Comparison of ENCODE assay signal across 9 cellular contexts in genomic region chr1:116855220-116855619, GRCh38. TPM values are rescaled to one million over a fixed set of nuclear protein-coding genes. Genes with fewer than 3 reads are reported as not detected.
DNase-seq lines count a peak whose midpoint lies in the region; ATAC-seq and TF ChIP-seq lines count a peak whose summit lies in the region.
"Had no signal": no experiment of that assay in that cellular context is flagged by ENCODE, and none has a peak within 500 bp of the region (broad histone marks: within the 10 kb centered on the region; RNA-seq: fewer than 3 reads in every experiment).

No MANE protein-coding gene starts in this region.

- H3K79me1 ChIP-seq in H9 (ENCODE audit: insufficient read depth, low read depth, low read length, poor library complexity, severe bottlenecking): no peaks in the 10 kb centered on the region

- no peak overlapping the region for H3K4me3 Mint-ChIP-seq in H9
- H3K4me3 Mint-ChIP-seq: IgD-negative memory B cell had no signal

- H3K36me3 ChIP-seq in cardiac muscle cell (no peaks in the 10 kb centered on the region), sigmoid colon (no peaks in the 10 kb centered on the region), Karpas-422 (ENCODE audit: insufficient read depth, low read length) (no peaks in the 10 kb centered on the region)

- H3K4me1 ChIP-seq in H9 (ENCODE audit: insufficient read depth, low read length) (peaks cover 15% of the 10 kb centered on the region; the same call in 1 of the 2 replicates), cardiac muscle cell (ENCODE audit: low read depth) (peaks cover 31% of the 10 kb centered on the region), sigmoid colon (peaks cover 2 to 36% (median 34%) of the 10 kb centered on the region in 4 donors), Karpas-422 (ENCODE audit: low read length) (no peaks in the 10 kb centered on the region)

- H4K20me1 ChIP-seq in H9 (ENCODE audit: control insufficient read depth, insufficient read depth, insufficient read length): no peaks in the 10 kb centered on the region
- no peaks in the 10 kb centered on the region for H4K20me1 ChIP-seq in Karpas-422 (ENCODE audit: insufficient read depth, low read depth, low read length)

- no peak overlapping the region for H4K5ac ChIP-seq in H9 (ENCODE audit: insufficient read length, low read depth, low read length)

- no peak overlapping the region for H2BK20ac ChIP-seq in H9 (ENCODE audit: low read depth, low read length, poor library complexity, severe bottlenecking)

- no peak overlapping the region for H2BK120ac ChIP-seq in H9 (ENCODE audit: low read depth, low read length, poor library complexity, severe bottlenecking)

- H3K4me2 ChIP-seq in H9 (ENCODE audit: insufficient read depth, insufficient read length, low read length) (no peak overlapping the region), Karpas-422 (ENCODE audit: low read depth, low read length, poor library complexity, severe bottlenecking) (no peak overlapping the region)

- no peak overlapping the region for H3K4ac ChIP-seq in H9 (ENCODE audit: low read depth, low read length)

- no peak overlapping the region for H2AK5ac ChIP-seq in H9 (ENCODE audit: insufficient read length, low read length)

- no peak overlapping the region for H3K56ac ChIP-seq in H9 (ENCODE audit: insufficient read length, low read depth, low read length)

- H3K4me3 ChIP-seq in cardiac muscle cell: no peak overlapping the region
- H3K4me3 ChIP-seq in sigmoid colon: no peak overlapping the region
- no peak overlapping the region for H3K4me3 ChIP-seq in Karpas-422 (ENCODE audit: low read length)

- no peak for DNase-seq in H9
- DNase-seq in SHP77 treated with DMSO at 0.1 percent for 48 hours (lab: John Stamatoyannopoulos, UW): peak; percentile 38
- DNase-seq in cardiac muscle cell (ENCODE audit: low read depth in 1 of 2, low spot score in 1 of 2): peak in 1 of 2 donors; percentile 39
- DNase-seq in sigmoid colon: peak; percentile 72
- no peak for DNase-seq in omental fat pad (ENCODE audit: low spot score)
- no peak for DNase-seq in Karpas-422
- no peak for DNase-seq in globus pallidus (ENCODE audit: low spot score)
- DNase-seq: cerebellar nuclear complex had no signal

- no peak overlapping the region for H2BK12ac ChIP-seq in H9 (ENCODE audit: insufficient read length, low read depth, low read length)

- WGBS in H9 (ENCODE audit: extremely low coverage, insufficient read length, low lambda C conversion rate): no CpG with 5 or more reads among the region's 5 CpGs
- 26 to 43% methylated on average over 5 of the region's 5 CpGs for WGBS in sigmoid colon, 2 donors

- 0 out of 2 replicates have a peak overlapping the region, but pooled peaks have one; percentile 8 for H3K14ac ChIP-seq in H9 (ENCODE audit: insufficient read depth, low read length)

- peaks cover 2% of the 10 kb centered on the region; the same call in 1 of the 2 replicates for H3K27me3 Mint-ChIP-seq in H9 (ENCODE audit: low read depth)

- H4K91ac ChIP-seq in H9 (ENCODE audit: insufficient read length, low read depth, low read length): no peak overlapping the region

- intact Hi-C loops in sigmoid colon (cut with DNase I): loop anchor here (2.0 kb wide), 1 partner anchor 204 kb away; no protein-coding TSS in a partner anchor

- no peak overlapping the region for H3K23ac ChIP-seq in H9 (ENCODE audit: insufficient read length, low read depth, low read length)

- H3K27ac ChIP-seq in H9 (ENCODE audit: insufficient read length, low read depth, low read length): no peak overlapping the region
- H3K27ac ChIP-seq in cardiac muscle cell: peak overlapping the region; percentile 11
- H3K27ac ChIP-seq in sigmoid colon: peak overlapping the region in 3 of 4 donors; percentile 7 to 46 (median 9)
- H3K27ac ChIP-seq in Karpas-422 (ENCODE audit: low read length): no peak overlapping the region

- H3K79me2 ChIP-seq in H9 (ENCODE audit: insufficient read depth, low read length) (no peaks in the 10 kb centered on the region), Karpas-422 (ENCODE audit: low read length) (no peaks in the 10 kb centered on the region)

- no peaks in the 10 kb centered on the region for H3K23me2 ChIP-seq in H9 (ENCODE audit: insufficient read length, low read depth, low read length, poor library complexity, severe bottlenecking)

- no peaks in the 10 kb centered on the region for H3K9me2 ChIP-seq in Karpas-422 (replicated peaks; ENCODE audit: insufficient read depth, low read length)

- no peak overlapping the region for H3T11ph ChIP-seq in H9 (ENCODE audit: low read length)

- H3K4me1 Mint-ChIP-seq in H9: peaks cover 59 to 67% of the 10 kb centered on the region in 2 experiments

- H3K9ac ChIP-seq in H9 (ENCODE audit: extremely low read depth, insufficient read length, low read length): no peak overlapping the region
- no peak overlapping the region for H3K9ac ChIP-seq in Karpas-422 (ENCODE audit: low read length)

- ATAC-seq in omental fat pad (ENCODE audit: low FRiP score): no peak

- H2AFZ ChIP-seq in H9 (ENCODE audit: low read length) (no peak overlapping the region), Karpas-422 (ENCODE audit: low read length) (no peak overlapping the region)

- H2BK15ac ChIP-seq in H9 (ENCODE audit: low read depth, low read length): no peak overlapping the region

- H3K18ac ChIP-seq in H9 (ENCODE audit: insufficient read length, low read depth, low read length): no peak overlapping the region

- no peak overlapping the region for H2BK5ac ChIP-seq in H9 (ENCODE audit: insufficient read length, low read length)

- no peak for TF ChIP-seq EP300 in sigmoid colon (IDR thresholded peaks at IDR 0.05)

- H3K9me3 Mint-ChIP-seq in H9: peaks cover 4% of the 10 kb centered on the region in 2 experiments; a peak in 2 of 5 replicates
- H3K9me3 Mint-ChIP-seq: IgD-negative memory B cell had no signal

- H3K27me3 ChIP-seq in H9 (ENCODE audit: insufficient read depth, low read length) (no peaks in the 10 kb centered on the region), cardiac muscle cell (no peaks in the 10 kb centered on the region), sigmoid colon (no peaks in the 10 kb centered on the region), Karpas-422 (ENCODE audit: low read length) (no peaks in the 10 kb centered on the region)

- peaks cover 0 to 3% (median 0%) of the 10 kb centered on the region in 3 experiments; a peak in 1 of 7 replicates for H3K36me3 Mint-ChIP-seq in H9 (ENCODE audit: insufficient read depth in 1 of 3, low read depth in 3 of 3)
- H3K36me3 Mint-ChIP-seq: IgD-negative memory B cell had no signal

- H3K27ac Mint-ChIP-seq in H9: peak overlapping the region; percentile 72 to 93 (median 83); a peak in 5 of 7 replicates
- H3K27ac Mint-ChIP-seq: IgD-negative memory B cell had no signal

- TF ChIP-seq POLR2A in sigmoid colon (IDR thresholded peaks at IDR 0.05): no peak

- TF ChIP-seq CTCF in H9 (conservative IDR thresholded peaks at IDR 0.05) (no peak), cardiac muscle cell (IDR thresholded peaks at IDR 0.05; ENCODE audit: low read depth, low read length) (no peak), sigmoid colon (IDR thresholded peaks at IDR 0.05) (no peak), omental fat pad (IDR thresholded peaks at IDR 0.05) (no peak)

- H3K9me3 ChIP-seq in H9 (ENCODE audit: control insufficient read depth, low read depth, low read length) (no peaks in the 10 kb centered on the region), cardiac muscle cell (ENCODE audit: low read depth) (no peaks in the 10 kb centered on the region), sigmoid colon (no peaks in the 10 kb centered on the region), Karpas-422 (ENCODE audit: low read length) (no peaks in the 10 kb centered on the region)

- no peak overlapping the region for H4K8ac ChIP-seq in H9 (replicated peaks; ENCODE audit: insufficient read length, low read depth, low read length)

RNA-seq across cellular contexts. Expression of gene PTGFRN, which starts 54.5 kb away (rescaled TPM):
- total RNA-seq in H9 (2021) (26.3 and 31.7 TPM in 2 replicates), cardiac muscle cell (69.7 and 72.4 TPM in 2 replicates), sigmoid colon (100 to 1,000 TPM in 2 of 4 donors, 10 to 100 TPM in 2; 77.3 to 179 (median 109) TPM), omental fat pad (10 to 100 TPM; 10.7 to 39.8 (median 28.5) TPM)
- polyA plus RNA-seq in cardiac muscle cell (47.5 and 60.1 TPM in 2 replicates), sigmoid colon (10 to 100 TPM in 2 of 3 donors, 1 to 10 TPM in 1; 6.6 to 38.8 (median 11.8) TPM)
- not detected in 2 replicates for total RNA-seq in Karpas-422 (2014; rRNA removed; shearing (Covaris generic); ENCODE audit: low replicate concordance)
- polyA plus RNA-seq: IgD-negative memory B cell had no signal

Comparison
In these comparisons a context has a peak if more than half of its experiments do, and no peak if none do; other contexts are left out.
1. DNase-seq: peak in SHP77 treated with DMSO at 0.1 percent for 48 hours (single experiment) and sigmoid colon (single experiment); none in H9 (single experiment), omental fat pad (single experiment), Karpas-422 (single experiment) and globus pallidus (single experiment).
2. H3K27ac ChIP-seq: peak in cardiac muscle cell (single experiment) and sigmoid colon (3 of 4); none in H9 (single experiment) and Karpas-422 (single experiment).
3. RNA of gene PTGFRN, which starts 54.5 kb away (total RNA-seq): 77.3 to 179 TPM in sigmoid colon, 69.7 to 72.4 TPM in cardiac muscle cell, 10.7 to 39.8 TPM in omental fat pad and 26.3 to 31.7 TPM in H9; not detected in Karpas-422; every median in the first group is over 10 times any median in the second.